9 cellular contexts compared by ENCODE assay signal in genomic region chr10:127440371-127440770, GRCh38.
"Had no signal": no experiment of that assay in that cellular context is flagged by ENCODE, and none has a peak within 500 bp of the region (broad histone marks: within the 10 kb centered on the region; RNA-seq: fewer than 3 reads in every experiment).

No MANE protein-coding gene starts in this region.

- H3K4me1 ChIP-seq: HAP-1 had no signal

- ATAC-seq: HCT116, HepG2 had no signal

- H3K4me3 ChIP-seq: GM23248, HAP-1 had no signal

- H3K9me3 Mint-ChIP-seq: HFFc6 had no signal

- H3K27me3 Mint-ChIP-seq: IgD-negative memory B cell had no signal

- FAIRE-seq: HepG2 had no signal

- H3K9ac ChIP-seq: GM23248 had no signal

- H3K27ac Mint-ChIP-seq: HFFc6 had no signal

- H3K27ac ChIP-seq: GM23248, HL-60 had no signal

- H3K36me3 ChIP-seq: HAP-1 had no signal

- H3K9me3 ChIP-seq: HAP-1 had no signal

- H3K4me3 Mint-ChIP-seq: HFFc6, IgD-negative memory B cell had no signal

- H3K36me3 Mint-ChIP-seq: IgD-negative memory B cell had no signal

- DNase-seq: GM23248, GOT3, H7, HFFc6 had no signal
